ENCODE assay signal across 23 cellular contexts in genomic region chr3:113795693-113796092, GRCh38. TPM values are rescaled to one million over a fixed set of nuclear protein-coding genes. Genes with fewer than 3 reads are reported as not detected.
A peak's percentile ranks its signal among the peaks of the same experiment; 100 is the strongest.
DNase-seq lines count a peak whose midpoint lies in the region; ATAC-seq, FAIRE-seq and TF ChIP-seq lines count a peak whose summit lies in the region.
"Had no signal": no experiment of that assay in that cellular context is flagged by ENCODE, and none has a peak within 500 bp of the region (broad histone marks: within the 10 kb centered on the region; RNA-seq: fewer than 3 reads in every experiment).

No MANE protein-coding gene starts in this region.

- H2AFZ ChIP-seq in PC-9 = no peak overlapping the region

- H3K4me3 ChIP-seq in PC-9 (no peak overlapping the region), kidney (ENCODE audit: low read length in 2 of 2) (no peak overlapping the region), BE2C (ENCODE audit: low read depth, low read length) (no peak overlapping the region)
- H3K4me3 ChIP-seq: BLaER1 treated with 17β-estradiol and CSF1 and Interleukin-3, amounts not matched to agents 10 nM and 100 nM had no signal

- DNase-seq in PC-9 (no peak), kidney (no peak), BE2C (no peak), SW 1271 (lab: John Stamatoyannopoulos, UW) (no peak)
- DNase-seq in activated CD8-positive, alpha-beta memory T cell treated with anti-CD3 and anti-CD28 coated beads, Interleukin-2, amount 50 U/mL, for 48 hours = no peak
- DNase-seq in natural killer cell treated with Interleukin-12 subunit alpha and Interleukin-12 subunit beta and Interleukin-15 and Interleukin-18, amount 100 ng/mL, for 72 hours (ENCODE audit: low spot score) = no peak
- DNase-seq: 8988T; CD4-positive, alpha-beta T cell; NCI-H1048; NCI-H1417; NCI-H1694; NCI-H2029 treated with DMSO at 0.1 percent for 48 hours; NCI-H446 treated with DMSO at 0.1 percent for 48 hours; NCI-H526; NCI-H82 had no signal

- H3F3A ChIP-seq in PC-9 (ENCODE audit: insufficient read depth, low read depth) = no peaks in the 10 kb centered on the region

- no peak overlapping the region for H3K27ac Mint-ChIP-seq in natural killer cell treated with Interleukin-12 subunit alpha and Interleukin-12 subunit beta and Interleukin-15 and Interleukin-18, amount 100 ng/mL, for 72 hours
- H3K27ac Mint-ChIP-seq: CD4-positive, alpha-beta T cell; IgD-negative memory B cell had no signal

- no peaks in the 10 kb centered on the region for H3K9me2 ChIP-seq in PC-9 (ENCODE audit: insufficient read depth)

- no peaks in the 10 kb centered on the region for H3K9me3 Mint-ChIP-seq in natural killer cell treated with Interleukin-12 subunit alpha and Interleukin-12 subunit beta and Interleukin-15 and Interleukin-18, amount 100 ng/mL, for 72 hours
- H3K9me3 Mint-ChIP-seq: CD4-positive, alpha-beta T cell; IgD-negative memory B cell had no signal

- no peak overlapping the region for H3K4me2 ChIP-seq in PC-9
- H3K4me2 ChIP-seq: BLaER1 treated with 17β-estradiol and CSF1 and Interleukin-3, amounts not matched to agents 10 nM and 100 nM had no signal

- CTCF ChIA-PET in PC-9 (lab: Charles Lee) = interaction anchor here (0.5 kb wide), 1 partner anchor 732 kb away, joined by 6 read pairs; no protein-coding TSS in a partner anchor

- H3K4me1 ChIP-seq in PC-9 (replicated peaks; ENCODE audit: insufficient read depth) (no peaks in the 10 kb centered on the region), kidney (ENCODE audit: control insufficient read depth in 1 of 2, insufficient read depth in 1 of 2, low read depth in 1 of 2, low read length in 2 of 2) (no peaks in the 10 kb centered on the region), BE2C (no peaks in the 10 kb centered on the region)
- H3K4me1 ChIP-seq: BLaER1 treated with 17β-estradiol and CSF1 and Interleukin-3, amounts not matched to agents 10 nM and 100 nM had no signal

- H3K27me3 ChIP-seq in PC-9 (ENCODE audit: insufficient read depth, low read depth) (no peaks in the 10 kb centered on the region), BE2C (no peaks in the 10 kb centered on the region)
- H3K27me3 ChIP-seq: BLaER1 treated with 17β-estradiol and CSF1 and Interleukin-3, amounts not matched to agents 10 nM and 100 nM had no signal

- no peak overlapping the region for H3K9ac ChIP-seq in kidney (ENCODE audit: low read length in 2 of 2)
- H3K9ac ChIP-seq: BLaER1 treated with 17β-estradiol and CSF1 and Interleukin-3, amounts not matched to agents 10 nM and 100 nM had no signal

- no peaks in the 10 kb centered on the region for H3K4me1 Mint-ChIP-seq in natural killer cell treated with Interleukin-12 subunit alpha and Interleukin-12 subunit beta and Interleukin-15 and Interleukin-18, amount 100 ng/mL, for 72 hours (ENCODE audit: low read depth in 2 of 2)

- peak; percentile 81 for FAIRE-seq in A204.1 (lab: Jason Lieb, UNC)
- FAIRE-seq in colon (lab: Jason Lieb, UNC) = peak; percentile 72
- FAIRE-seq in kidney (lab: Jason Lieb, UNC) = peak; percentile 51
- FAIRE-seq: D721Med, GM18507, H54 had no signal

- no peak overlapping the region for H3K4me3 Mint-ChIP-seq in natural killer cell treated with Interleukin-12 subunit alpha and Interleukin-12 subunit beta and Interleukin-15 and Interleukin-18, amount 100 ng/mL, for 72 hours
- H3K4me3 Mint-ChIP-seq: CD4-positive, alpha-beta T cell; IgD-negative memory B cell had no signal

- peak; percentile 11; the same call in 1 of the 2 replicates for TF ChIP-seq CTCF in PC-9 (conservative IDR thresholded peaks at IDR 0.05)
- no peak for TF ChIP-seq CTCF in kidney (IDR thresholded peaks at IDR 0.05; ENCODE audit: borderline replicate concordance, extremely low read depth, insufficient read depth)
- TF ChIP-seq CTCF in BE2C (IDR thresholded peaks at IDR 0.05; ENCODE audit: low read depth, low read length) = no peak

- H3K27ac ChIP-seq in PC-9 (no peak overlapping the region), kidney (ENCODE audit: low read depth in 2 of 2, low read length in 2 of 2) (no peak overlapping the region)
- H3K27ac ChIP-seq: BLaER1 treated with 17β-estradiol and CSF1 and Interleukin-3, amounts not matched to agents 10 nM and 100 nM; HL-60 had no signal

- no peaks in the 10 kb centered on the region for H4K20me1 ChIP-seq in PC-9 (ENCODE audit: insufficient read depth)
- H4K20me1 ChIP-seq: BLaER1 treated with 17β-estradiol and CSF1 and Interleukin-3, amounts not matched to agents 10 nM and 100 nM had no signal

- H3K36me3 ChIP-seq in PC-9 (ENCODE audit: low read depth) (peaks cover 9% of the 10 kb centered on the region; the same call in 1 of the 2 replicates), kidney (ENCODE audit: control insufficient read depth in 1 of 2, insufficient read depth in 2 of 2, low read length in 2 of 2) (peaks cover 17 to 52% of the 10 kb centered on the region in 2 donors), BE2C (peaks cover 23% of the 10 kb centered on the region)

- no TSS peak for BruUV-seq in PC-9 (replicated peaks; lab: Mats Ljungman, UMichigan)

- H3K36me3 Mint-ChIP-seq in natural killer cell treated with Interleukin-12 subunit alpha and Interleukin-12 subunit beta and Interleukin-15 and Interleukin-18, amount 100 ng/mL, for 72 hours = peaks cover 11% of the 10 kb centered on the region

- POLR2A ChIA-PET in PC-9 (lab: Charles Lee; ENCODE audit: unreplicated experiment) = no interaction called here

- H3K9me3 ChIP-seq in PC-9 (ENCODE audit: insufficient read depth, low read depth) = no peaks in the 10 kb centered on the region
- no peaks in the 10 kb centered on the region for H3K9me3 ChIP-seq in kidney (ENCODE audit: control insufficient read depth in 1 of 2, low read length in 2 of 2)
- H3K9me3 ChIP-seq in BE2C = no peaks in the 10 kb centered on the region
- H3K9me3 ChIP-seq: BLaER1 treated with 17β-estradiol and CSF1 and Interleukin-3, amounts not matched to agents 10 nM and 100 nM had no signal

- H3K27me3 Mint-ChIP-seq in natural killer cell treated with Interleukin-12 subunit alpha and Interleukin-12 subunit beta and Interleukin-15 and Interleukin-18, amount 100 ng/mL, for 72 hours = no peaks in the 10 kb centered on the region
- H3K27me3 Mint-ChIP-seq: CD4-positive, alpha-beta T cell; IgD-negative memory B cell had no signal

- ATAC-seq in natural killer cell treated with Interleukin-12 subunit alpha and Interleukin-12 subunit beta and Interleukin-15 and Interleukin-18, amount 100 ng/mL, for 72 hours = no peak

- H3K79me2 ChIP-seq in PC-9 (ENCODE audit: low read depth) = no peaks in the 10 kb centered on the region

- intact Hi-C loops in PC-9 (cut with micrococcal nuclease; ENCODE audit: unreplicated experiment) = no loop called here
- intact Hi-C loops in kidney (cut with DNase I) = no loop called here

RNA-seq across cellular contexts. Expression of gene GRAMD1C, which starts 42.9 kb away (rescaled TPM):
- total RNA-seq in PC-9 (2021) = 14.7 and 15.7 TPM in 2 replicates
- 21.0 TPM for total RNA-seq in kidney
- polyA plus RNA-seq in kidney (ENCODE audit: insufficient read depth, low read depth, low replicate concordance) = 21.0 TPM
- not detected for polyA plus RNA-seq in BE2C (2012; ENCODE audit: insufficient read depth, insufficient read length, low read depth)
- 1 to 10 TPM in 1 of 2 donors, under 1 TPM in 1; 0.26 to 2.3 TPM for total RNA-seq in natural killer cell treated with Interleukin-12 subunit alpha and Interleukin-12 subunit beta and Interleukin-15 and Interleukin-18, amount 100 ng/mL, for 72 hours

RNA-seq across cellular contexts. Expression of gene ATP6V1A, which starts 48.9 kb away (rescaled TPM):
- total RNA-seq in PC-9 (2021) = 56.2 and 75.1 TPM in 2 replicates
- total RNA-seq in kidney = 172 TPM
- polyA plus RNA-seq in kidney (ENCODE audit: insufficient read depth, low read depth, low replicate concordance) = 87.1 TPM
- polyA plus RNA-seq in BE2C (2012; ENCODE audit: insufficient read depth, insufficient read length, low read depth) = 24.4 TPM
- 10 to 100 TPM; 44.7 to 76.8 TPM for total RNA-seq in natural killer cell treated with Interleukin-12 subunit alpha and Interleukin-12 subunit beta and Interleukin-15 and Interleukin-18, amount 100 ng/mL, for 72 hours

RNA-seq across cellular contexts. Expression of gene NAA50, which starts 49.6 kb away (rescaled TPM):
- total RNA-seq in PC-9 (2021) (198 and 221 TPM in 2 replicates), kidney (101 TPM)
- 45.4 TPM for polyA plus RNA-seq in kidney (ENCODE audit: insufficient read depth, low read depth, low replicate concordance)
- polyA plus RNA-seq in BE2C (2012; ENCODE audit: insufficient read depth, insufficient read length, low read depth) = 115 TPM
- total RNA-seq in natural killer cell treated with Interleukin-12 subunit alpha and Interleukin-12 subunit beta and Interleukin-15 and Interleukin-18, amount 100 ng/mL, for 72 hours = 10 to 100 TPM; 97.3 to 98.0 TPM
